1 cellular context compared by ENCODE assay signal in genomic region chr20:5172903-5173463, GRCh38.
TF ChIP-seq lines count a peak whose summit lies in the region.

No MANE protein-coding gene starts in this region.

TF ChIP-seq in HepG2, 621 proteins besides CTCF, POLR2A, EP300 and RAD21 (continues in another document):
- peak; percentile 53; the same call in 1 of the 2 replicates for TF ChIP-seq ZFP91 (CRISPR knock-in tag; IDR thresholded peaks at IDR 0.05; ENCODE audit: borderline replicate concordance)
- peak; percentile 61; the same call in 1 of the 2 replicates for TF ChIP-seq FOXA1 (IDR thresholded peaks at IDR 0.05)
- peak; percentile 96 for TF ChIP-seq FOXA1 (CRISPR knock-in tag; IDR thresholded peaks at IDR 0.05)
- peak; percentile 74 for TF ChIP-seq ZMYM3 (CRISPR knock-in tag; IDR thresholded peaks at IDR 0.05)
- TF ChIP-seq MTF2 (CRISPR knock-in tag; IDR thresholded peaks at IDR 0.05; ENCODE audit: borderline replicate concordance): 0 out of 2 replicates have a peak, but pooled peaks have one; percentile 35
- no peak for TF ChIP-seq ZFP1 (CRISPR knock-in tag; IDR thresholded peaks at IDR 0.05)
- 0 out of 2 replicates have a peak, but pooled peaks have one; percentile 29 for TF ChIP-seq NCOA2 (CRISPR knock-in tag; IDR thresholded peaks at IDR 0.05)
- peak; percentile 74; the same call in 1 of the 2 replicates for TF ChIP-seq ZNF710 (CRISPR knock-in tag; IDR thresholded peaks at IDR 0.05; ENCODE audit: borderline replicate concordance)
- no peak for TF ChIP-seq FOXP1 (IDR thresholded peaks at IDR 0.05)
- peak; percentile 72 for TF ChIP-seq FOXP1 (CRISPR knock-in tag; IDR thresholded peaks at IDR 0.05)
- TF ChIP-seq ZNF264 (CRISPR knock-in tag; IDR thresholded peaks at IDR 0.05): 0 out of 2 replicates have a peak, but pooled peaks have one; percentile 66
- 0 out of 2 replicates have a peak, but pooled peaks have one; percentile 10 for TF ChIP-seq ETV6 (CRISPR knock-in tag; conservative IDR thresholded peaks at IDR 0.05)
- peak; percentile 77 for TF ChIP-seq SKIL (CRISPR knock-in tag; IDR thresholded peaks at IDR 0.05; ENCODE audit: borderline replicate concordance)
- peak; percentile 85 for TF ChIP-seq FOXK2 (IDR thresholded peaks at IDR 0.05)
- no peak for TF ChIP-seq PAWR (CRISPR knock-in tag; IDR thresholded peaks at IDR 0.05; ENCODE audit: borderline replicate concordance)
- TF ChIP-seq ETV5 (CRISPR knock-in tag; IDR thresholded peaks at IDR 0.05; ENCODE audit: borderline replicate concordance): peak; percentile 98
- peak; percentile 65 for TF ChIP-seq SP4 (CRISPR knock-in tag; IDR thresholded peaks at IDR 0.05)
- TF ChIP-seq HNF4G (IDR thresholded peaks at IDR 0.05; ENCODE audit: borderline replicate concordance, low read depth, low read length): peak; percentile 51; the same call in 1 of the 2 replicates
- TF ChIP-seq HNF4G (CRISPR knock-in tag; IDR thresholded peaks at IDR 0.05; ENCODE audit: borderline replicate concordance, low read depth): peak; percentile 72; the same call in 1 of the 2 replicates
- peak; percentile 82 for TF ChIP-seq ARID5B (CRISPR knock-in tag; IDR thresholded peaks at IDR 0.05)
- TF ChIP-seq SOX13 (IDR thresholded peaks at IDR 0.05): 0 out of 2 replicates have a peak, but pooled peaks have one; percentile 48
- peak in 1 of 2 experiments; percentile 64; a peak in 1 of 4 replicates for TF ChIP-seq SOX13 (CRISPR knock-in tag; conservative IDR thresholded peaks at IDR 0.05 in 1 of 2, IDR thresholded peaks at IDR 0.05 in 1 of 2)
- TF ChIP-seq ZNF784 (CRISPR knock-in tag; IDR thresholded peaks at IDR 0.05; ENCODE audit: borderline replicate concordance): 0 out of 2 replicates have a peak, but pooled peaks have one; percentile 67
- TF ChIP-seq HINFP (CRISPR knock-in tag; IDR thresholded peaks at IDR 0.05; ENCODE audit: low read depth): peak; percentile 88; the same call in 1 of the 2 replicates
- no peak for TF ChIP-seq CREB1 (IDR thresholded peaks at IDR 0.05)
- TF ChIP-seq CREB1 (CRISPR knock-in tag; IDR thresholded peaks at IDR 0.05): no peak
- TF ChIP-seq ZSCAN29 (CRISPR knock-in tag; conservative IDR thresholded peaks at IDR 0.05): peak; percentile 99
- peak; percentile 90 for TF ChIP-seq SKI (IDR thresholded peaks at IDR 0.05; ENCODE audit: partially characterized antibody)
- peak; percentile 57 for TF ChIP-seq CEBPG (CRISPR knock-in tag; IDR thresholded peaks at IDR 0.05)
- no peak for TF ChIP-seq TCF7L2 (IDR thresholded peaks at IDR 0.05; ENCODE audit: low read depth, low read length)
- no peak for TF ChIP-seq NCOA1 (CRISPR knock-in tag; IDR thresholded peaks at IDR 0.05)
- no peak for TF ChIP-seq KLF16 (CRISPR knock-in tag; IDR thresholded peaks at IDR 0.05)
- TF ChIP-seq ZNF350 (CRISPR knock-in tag; IDR thresholded peaks at IDR 0.05; ENCODE audit: borderline replicate concordance, low read depth): no peak
- TF ChIP-seq REPIN1 (CRISPR knock-in tag; IDR thresholded peaks at IDR 0.05; ENCODE audit: borderline replicate concordance, low read depth): 0 out of 2 replicates have a peak, but pooled peaks have one; percentile 50
- TF ChIP-seq SOX5 (CRISPR knock-in tag; IDR thresholded peaks at IDR 0.05; ENCODE audit: borderline replicate concordance): peak; percentile 81
- TF ChIP-seq ZNF709 (CRISPR knock-in tag; IDR thresholded peaks at IDR 0.05): 0 out of 2 replicates have a peak, but pooled peaks have one; percentile 23
- TF ChIP-seq ZNF646 (CRISPR knock-in tag; IDR thresholded peaks at IDR 0.05): no peak
- TF ChIP-seq GLI4 (CRISPR knock-in tag; IDR thresholded peaks at IDR 0.05; ENCODE audit: borderline replicate concordance): 0 out of 2 replicates have a peak, but pooled peaks have one; percentile 61
- TF ChIP-seq ZBTB21 (CRISPR knock-in tag; IDR thresholded peaks at IDR 0.05): 0 out of 2 replicates have a peak, but pooled peaks have one; percentile 39
- no peak; the same call in 1 of the 2 replicates for TF ChIP-seq SRY (CRISPR knock-in tag; IDR thresholded peaks at IDR 0.05)
- no peak for TF ChIP-seq ZNF768 (CRISPR knock-in tag; IDR thresholded peaks at IDR 0.05)
- no peak for TF ChIP-seq KAT2B (IDR thresholded peaks at IDR 0.05; ENCODE audit: borderline replicate concordance, low read depth, low read length)
- 0 out of 2 replicates have a peak, but pooled peaks have one; percentile 49 for TF ChIP-seq ZNF556 (CRISPR knock-in tag; IDR thresholded peaks at IDR 0.05; ENCODE audit: borderline replicate concordance)
- TF ChIP-seq POGZ (CRISPR knock-in tag; IDR thresholded peaks at IDR 0.05): peak; percentile 85
- TF ChIP-seq ELF1 (CRISPR knock-in tag; IDR thresholded peaks at IDR 0.05): peak; percentile 77; the same call in 1 of the 2 replicates
- peak; percentile 87; the same call in 1 of the 2 replicates for TF ChIP-seq ZNF614 (CRISPR knock-in tag; IDR thresholded peaks at IDR 0.05; ENCODE audit: borderline replicate concordance)
- peak; percentile 65; the same call in 1 of the 2 replicates for TF ChIP-seq KAT8 (CRISPR knock-in tag; IDR thresholded peaks at IDR 0.05)
- peak; percentile 15; the same call in 1 of the 2 replicates for TF ChIP-seq ZNF205 (CRISPR knock-in tag; IDR thresholded peaks at IDR 0.05)
- TF ChIP-seq BRCA1 (CRISPR knock-in tag; IDR thresholded peaks at IDR 0.05): 0 out of 2 replicates have a peak, but pooled peaks have one; percentile 30
